ENCODE assay signal across 8 cellular contexts in the genomic region with DNA sequence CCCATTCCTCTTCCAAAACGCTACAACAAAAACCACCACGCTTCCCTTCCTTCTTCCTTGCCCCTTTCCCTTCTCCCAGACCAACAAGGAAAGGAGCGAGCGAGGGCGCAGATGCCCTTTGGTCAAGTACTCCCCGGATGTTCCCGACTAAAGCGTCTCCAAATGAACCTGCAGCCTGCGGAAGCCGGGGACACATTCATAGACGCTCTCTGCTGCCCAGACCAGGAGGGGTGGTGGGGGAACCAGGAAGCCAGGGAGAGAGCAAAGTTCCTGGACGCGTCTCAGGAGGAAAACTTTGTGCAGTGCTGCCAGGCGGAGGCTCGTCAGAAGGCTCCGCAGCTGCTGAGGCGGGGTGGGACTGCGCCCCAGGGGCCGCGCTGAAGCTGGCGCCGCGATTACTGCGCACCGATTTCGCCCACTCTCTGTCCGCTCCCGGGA. TPM values are rescaled to one million over a fixed set of nuclear protein-coding genes. Genes with fewer than 3 reads are reported as not detected.
A peak's percentile ranks its signal among the peaks of the same experiment; 100 is the strongest.
DNase-seq lines count a peak whose midpoint lies in the region; ATAC-seq, FAIRE-seq and TF ChIP-seq lines count a peak whose summit lies in the region.

No MANE protein-coding gene starts in this region.

- H3K9me1 ChIP-seq in endothelial cell of umbilical vein (replicated peaks; ENCODE audit: control insufficient read depth, extremely low read depth, insufficient read depth, low read length) = no peaks in the 10 kb centered on the region

- CTCF ChIA-PET in endothelial cell of umbilical vein (lab: Charles Lee) = interaction anchor here (1.0 to 2.6 kb wide), 28 partner anchors 11 to 1250 kb away, joined by 3 to 83 read pairs (median 6); no protein-coding TSS in a partner anchor

- intact Hi-C loops in endothelial cell of umbilical vein (cut with micrococcal nuclease) = loop anchor here (1.0 to 10.0 kb wide), 9 partner anchors 49 to 1249 kb away; partner anchors contain the start of gene SEMA3A
- intact Hi-C loops in mucosa of descending colon (cut with DNase I, micrococcal nuclease) = no loop called here

- H3K27me3 ChIP-seq in endothelial cell of umbilical vein (ENCODE audit: control insufficient read depth in 2 of 2, insufficient read depth in 2 of 2, low read length in 2 of 2) = no peaks in the 10 kb centered on the region

- FAIRE-seq in endothelial cell of umbilical vein (lab: Jason Lieb, UNC) = peak; percentile 54

- POLR2A ChIA-PET in endothelial cell of umbilical vein (lab: Charles Lee) = no interaction called here

- no peaks in the 10 kb centered on the region for H4K20me1 ChIP-seq in endothelial cell of umbilical vein (replicated peaks; ENCODE audit: control insufficient read depth, extremely low read depth, insufficient read depth, low read length)

- peak; percentile 32 for DNase-seq in NCI-H774 (lab: John Stamatoyannopoulos, UW)
- peak; percentile 60 for DNase-seq in endothelial cell of umbilical vein (ENCODE audit: low read depth, low spot score)
- DNase-seq in mucosa of descending colon = peak; percentile 9 to 46 (median 30)
- no peak for DNase-seq in DMS114 treated with DMSO at 0.1 percent for 48 hours (lab: John Stamatoyannopoulos, UW; ENCODE audit: unreplicated experiment)
- no peak for DNase-seq in germinal center (ENCODE audit: low spot score)
- DNase-seq in NCI-H128 (lab: John Stamatoyannopoulos, UW; ENCODE audit: unreplicated experiment) = no peak

- H3K4me1 ChIP-seq in endothelial cell of umbilical vein (ENCODE audit: control insufficient read depth, extremely low read depth, insufficient read depth, low read length) = peaks cover 5% of the 10 kb centered on the region
- H3K4me1 ChIP-seq in mucosa of descending colon (ENCODE audit: low read depth) = no peaks in the 10 kb centered on the region

- H3K4me3 ChIP-seq in endothelial cell of umbilical vein (replicated peaks in 1 of 3; ENCODE audit: insufficient read depth in 1 of 3, low read depth in 1 of 3, low read length in 3 of 3) (peak overlapping the region; percentile 52 to 79 (median 54)), mucosa of descending colon (no peak overlapping the region)

- dilution Hi-C loops in endothelial cell of umbilical vein (cut with MboI; ENCODE audit: extremely low pct_ligation_motif_present, low sequenced_read_pairs) = no loop called here

- no peaks in the 10 kb centered on the region for H3K9me3 ChIP-seq in endothelial cell of umbilical vein (replicated peaks; ENCODE audit: control insufficient read depth, insufficient read depth, low read length)
- no peaks in the 10 kb centered on the region for H3K9me3 ChIP-seq in mucosa of descending colon

- no peak for TF ChIP-seq POLR2A in endothelial cell of umbilical vein (IDR thresholded peaks at IDR 0.05; ENCODE audit: low read depth, low read length)

- TF ChIP-seq CTCF in endothelial cell of umbilical vein (IDR thresholded peaks at IDR 0.05; ENCODE audit: extremely low read depth in 1 of 2, insufficient read depth in 1 of 2, low read depth in 1 of 2, low read length in 2 of 2) = no peak
- no peak for TF ChIP-seq CTCF in mucosa of descending colon (IDR thresholded peaks at IDR 0.05)

- no peaks in the 10 kb centered on the region for H3K36me3 ChIP-seq in endothelial cell of umbilical vein (ENCODE audit: control insufficient read depth in 2 of 2, extremely low read depth in 1 of 2, insufficient read depth in 2 of 2, low read length in 2 of 2)
- no peaks in the 10 kb centered on the region for H3K36me3 ChIP-seq in mucosa of descending colon (ENCODE audit: low read depth)

- ATAC-seq in GM18511 (IDR thresholded peaks at IDR 0.05; ENCODE audit: unreplicated experiment) = peak; percentile 33
- ATAC-seq in HG02610 (IDR thresholded peaks at IDR 0.05; ENCODE audit: unreplicated experiment) = peak; percentile 12
- ATAC-seq in mucosa of descending colon = peak; percentile 57

- peak overlapping the region; percentile 72 for H3K9ac ChIP-seq in endothelial cell of umbilical vein (replicated peaks; ENCODE audit: extremely low read depth, insufficient read depth, low read length)

- H3K27ac ChIP-seq in endothelial cell of umbilical vein (ENCODE audit: insufficient read depth, low read depth, low read length) = peak overlapping the region; percentile 40

- peak overlapping the region; percentile 94 for H2AFZ ChIP-seq in endothelial cell of umbilical vein (ENCODE audit: low read depth, low read length)

- H3K79me2 ChIP-seq in endothelial cell of umbilical vein (ENCODE audit: control insufficient read depth, insufficient read depth, low read length) = no peaks in the 10 kb centered on the region

- peak overlapping the region; percentile 79 for H3K4me2 ChIP-seq in endothelial cell of umbilical vein (ENCODE audit: insufficient read depth, low read length)

- BruUV-seq in endothelial cell of umbilical vein (replicated peaks; lab: Mats Ljungman, UMichigan) = no TSS peak

TF ChIP-seq in endothelial cell of umbilical vein, 7 proteins besides CTCF, POLR2A, EP300 and RAD21:
- TF ChIP-seq MAX (IDR thresholded peaks at IDR 0.05; ENCODE audit: insufficient read depth, insufficient read length) = no peak
- peak; percentile 21 for TF ChIP-seq POLR2AphosphoS5 (IDR thresholded peaks at IDR 0.05; ENCODE audit: insufficient read depth, low read depth, low read length)
TF ChIP-seq in endothelial cell of umbilical vein: peak in this region for 1.

RNA-seq across cellular contexts. Expression of gene SEMA3D, which starts 0.8 kb away (rescaled TPM):
- total RNA-seq in endothelial cell of umbilical vein = 10.3 and 14.1 TPM in 2 replicates
- polyA plus RNA-seq in endothelial cell of umbilical vein = 7.4 and 9.9 TPM in 2 replicates
- polyA plus RNA-seq in endothelial cell of umbilical vein (2011; cell fraction: cytosol; rRNA removed) = 9.0 and 9.8 TPM in 2 replicates
- polyA plus RNA-seq in endothelial cell of umbilical vein (2011; cell fraction: nucleus; rRNA removed) = 13.8 and 15.7 TPM in 2 replicates
- 8.2 and 20.2 TPM in 2 replicates for polyA plus RNA-seq in endothelial cell of umbilical vein (2012)
- 48.2 and 49.8 TPM in 2 replicates for polyA minus RNA-seq in endothelial cell of umbilical vein
- not detected for polyA minus RNA-seq in endothelial cell of umbilical vein (2011; cell fraction: cytosol; rRNA and poly(A)+ RNA removed)
- polyA minus RNA-seq in endothelial cell of umbilical vein (2011; cell fraction: nucleus; rRNA and poly(A)+ RNA removed) = 33.1 and 52.4 TPM in 2 replicates
- total RNA-seq in mucosa of descending colon = 1 to 10 TPM; 1.5 to 5.4 (median 2.1) TPM

Comparison
In these comparisons a context has a peak if more than half of its experiments do, and no peak if none do; other contexts are left out.
1. DNase-seq: peak in NCI-H774 (single experiment), endothelial cell of umbilical vein (single experiment) and mucosa of descending colon (3 of 3); none in DMS114 treated with DMSO at 0.1 percent for 48 hours (single experiment), germinal center (single experiment) and NCI-H128 (single experiment).
2. Peak in every context shown above with its lines, with median percentiles within 50 percentile points of each other: ATAC-seq.